ENCODE assay signal across 8 cellular contexts in genomic region chr9:34590376-34591090, GRCh38. TPM values are rescaled to one million over a fixed set of nuclear protein-coding genes. Genes with fewer than 3 reads are reported as not detected.
DNase-seq lines count a peak whose midpoint lies in the region; ATAC-seq, FAIRE-seq and TF ChIP-seq lines count a peak whose summit lies in the region.

No MANE protein-coding gene starts in this region.

- H3K36me3 ChIP-seq in HEK293 (ENCODE audit: control insufficient read depth in 2 of 2, insufficient read depth in 1 of 2, low read length in 2 of 2) (no peaks in the 10 kb centered on the region), iPS DF 6.9 (ENCODE audit: control insufficient read depth, insufficient read depth, low read length) (no peaks in the 10 kb centered on the region), small intestine (ENCODE audit: control insufficient read depth in 2 of 2, insufficient read depth in 2 of 2, low read length in 2 of 2) (no peaks in the 10 kb centered on the region), OCI-LY7 (ENCODE audit: insufficient read depth, low read length) (no peaks in the 10 kb centered on the region)

- no TSS peak for BruUV-seq in OCI-LY7 (replicated peaks; lab: Mats Ljungman, UMichigan)

- no peak for DNase-seq in activated T-cell treated with anti-CD3 and anti-CD28 coated beads, Interleukin-2, amount 50 U/mL, for 4 hours
- DNase-seq in iPS DF 6.9 (ENCODE audit: low read depth, low spot score) (no peak), small intestine (peak; percentile 76), NCI-H1694 (lab: John Stamatoyannopoulos, UW) (no peak), OCI-LY7 (ENCODE audit: low spot score) (no peak), OCI-M1 (lab: John Stamatoyannopoulos, UW) (no peak), NCI-H2196 (lab: John Stamatoyannopoulos, UW; ENCODE audit: unreplicated experiment) (no peak)

- H3K27me3 Mint-ChIP-seq in activated T-cell treated with anti-CD3 and anti-CD28 coated beads, Interleukin-2, amount 50 U/mL, for 4 hours (ENCODE audit: low read depth): peaks cover 80% of the 10 kb centered on the region

- CTCF ChIA-PET in HEK293 (lab: Yijun Ruan, JAX): interaction anchor here (0.7 to 6.0 kb wide), 29 partner anchors 9 to 798 kb away, joined by 3 to 105 read pairs (median 12); no protein-coding TSS in a partner anchor
- CTCF ChIA-PET in OCI-LY7 (lab: Charles Lee; ENCODE audit: unreplicated experiment): no interaction called here

- no peak overlapping the region for H3K27ac ChIP-seq in HEK293 (ENCODE audit: extremely low read depth, low read depth, low read length)
- no peak overlapping the region for H3K27ac ChIP-seq in iPS DF 6.9 (ENCODE audit: low read length)
- no peak overlapping the region for H3K27ac ChIP-seq in small intestine (ENCODE audit: low read depth in 1 of 2, low read length in 1 of 2)
- no peak overlapping the region for H3K27ac ChIP-seq in OCI-LY7 (ENCODE audit: low read depth, low read length, poor library complexity, severe bottlenecking)

- POLR2A ChIA-PET in HEK293 (lab: Yijun Ruan, JAX): interaction anchor here (2.2 kb wide), 1 partner anchor 43 kb away, joined by 7 read pairs; no protein-coding TSS in a partner anchor
- POLR2A ChIA-PET in OCI-LY7 (lab: Charles Lee): no interaction called here

- no peaks in the 10 kb centered on the region for H3K4me1 ChIP-seq in HEK293 (ENCODE audit: control insufficient read depth, insufficient read depth, low read length)
- H3K4me1 ChIP-seq in iPS DF 6.9 (ENCODE audit: control insufficient read depth, insufficient read depth, low read length): peaks cover 8% of the 10 kb centered on the region
- H3K4me1 ChIP-seq in small intestine (ENCODE audit: control insufficient read depth in 2 of 2, insufficient read depth in 1 of 2, low read depth in 1 of 2, low read length in 1 of 2): peaks cover 5 to 8% of the 10 kb centered on the region in 2 donors
- no peaks in the 10 kb centered on the region for H3K4me1 ChIP-seq in OCI-LY7 (ENCODE audit: insufficient read depth, low read length, poor library complexity, severe bottlenecking)

- no peaks in the 10 kb centered on the region for H3K36me3 Mint-ChIP-seq in activated T-cell treated with anti-CD3 and anti-CD28 coated beads, Interleukin-2, amount 50 U/mL, for 4 hours (ENCODE audit: insufficient read depth)

- no peaks in the 10 kb centered on the region for H3K79me2 ChIP-seq in OCI-LY7 (ENCODE audit: insufficient read depth, low read depth, low read length)

- FAIRE-seq in small intestine (lab: Jason Lieb, UNC): no peak

- peak; percentile 18 to 21 for ATAC-seq in activated T-cell treated with anti-CD3 and anti-CD28 coated beads, Interleukin-2, amount 50 U/mL, for 4 hours

- H3K4me1 Mint-ChIP-seq in activated T-cell treated with anti-CD3 and anti-CD28 coated beads, Interleukin-2, amount 50 U/mL, for 4 hours (ENCODE audit: low read depth): peaks cover 31% of the 10 kb centered on the region

- H3K27me3 ChIP-seq in iPS DF 6.9 (ENCODE audit: control insufficient read depth, insufficient read depth, low read length) (peaks cover 75% of the 10 kb centered on the region), small intestine (ENCODE audit: control insufficient read depth in 2 of 2, insufficient read depth in 2 of 2, low read length in 2 of 2) (peaks cover 9 to 35% of the 10 kb centered on the region in 2 donors)

- no peak overlapping the region for H3K4me2 ChIP-seq in OCI-LY7 (ENCODE audit: low read length)

- H3K4me3 Mint-ChIP-seq in activated T-cell treated with anti-CD3 and anti-CD28 coated beads, Interleukin-2, amount 50 U/mL, for 4 hours: peak overlapping the region; percentile 76

- no peaks in the 10 kb centered on the region for H3K9me2 ChIP-seq in OCI-LY7 (ENCODE audit: insufficient read depth, low read length)

- H4K20me1 ChIP-seq in OCI-LY7 (ENCODE audit: insufficient read depth, low read length): no peaks in the 10 kb centered on the region; the same call in 1 of the 2 replicates

- H3K9me3 Mint-ChIP-seq in activated T-cell treated with anti-CD3 and anti-CD28 coated beads, Interleukin-2, amount 50 U/mL, for 4 hours: no peaks in the 10 kb centered on the region

- H3K9me3 ChIP-seq in HEK293 (ENCODE audit: control insufficient read depth, insufficient read depth, low read depth, low read length): no peaks in the 10 kb centered on the region
- H3K9me3 ChIP-seq in iPS DF 6.9 (ENCODE audit: control insufficient read depth, insufficient read depth, low read length): no peaks in the 10 kb centered on the region
- H3K9me3 ChIP-seq in small intestine (ENCODE audit: control insufficient read depth, low read depth): no peaks in the 10 kb centered on the region
- no peaks in the 10 kb centered on the region for H3K9me3 ChIP-seq in OCI-LY7 (ENCODE audit: low read length)

- WGBS in iPS DF 6.9 (ENCODE audit: insufficient coverage, insufficient read length): no CpG with 5 or more reads among the region's 35 CpGs
- WGBS in small intestine, 3 donors: 4 to 14% (median 8%) methylated on average over 34 to 35 of the region's 35 CpGs

- TF ChIP-seq CTCF in HEK293 (tag by site-specific recombination; IDR thresholded peaks at IDR 0.05) (no peak), OCI-LY7 (conservative IDR thresholded peaks at IDR 0.05; ENCODE audit: low read length) (no peak)

- intact Hi-C loops in OCI-LY7 (cut with micrococcal nuclease; ENCODE audit: unreplicated experiment): no loop called here

- no peak overlapping the region for H2AFZ ChIP-seq in OCI-LY7 (ENCODE audit: low read length)

- H3K4me3 ChIP-seq in HEK293 (ENCODE audit: low read depth, low read length) (no peak overlapping the region), iPS DF 6.9 (ENCODE audit: low read length) (peak overlapping the region; percentile 83; the same call in 1 of the 2 replicates), small intestine (ENCODE audit: low read depth in 1 of 2, low read length in 2 of 2) (peak overlapping the region in 1 of 2 donors; percentile 47), OCI-LY7 (ENCODE audit: low read depth, low read length, poor library complexity, severe bottlenecking) (no peak overlapping the region)

TF ChIP-seq in HEK293, 187 proteins besides CTCF, POLR2A, EP300 and RAD21 (continues in another document):
- no peak for TF ChIP-seq ZNF677 (tag by site-specific recombination; IDR thresholded peaks at IDR 0.05)
- 0 out of 2 replicates have a peak, but pooled peaks have one; percentile 2 for TF ChIP-seq PATZ1 (tag by site-specific recombination; IDR thresholded peaks at IDR 0.05)
- TF ChIP-seq ZNF785 (tag by site-specific recombination; IDR thresholded peaks at IDR 0.05): no peak

RNA-seq across cellular contexts. Expression of gene CNTFR, which starts 1.0 kb away (rescaled TPM):
- under 1 TPM in 1 of 3 donors, not detected in 2; 0.18 TPM for total RNA-seq in activated T-cell treated with anti-CD3 and anti-CD28 coated beads, Interleukin-2, amount 50 U/mL, for 4 hours
- 1 to 10 TPM; 1.1 to 8.7 (median 3.0) TPM for polyA plus RNA-seq in small intestine
- not detected in 2 replicates for total RNA-seq in OCI-LY7 (2014; rRNA removed; shearing (Covaris generic))
- total RNA-seq in OCI-LY7 (2022): not detected in 2 replicates

RNA-seq across cellular contexts. Expression of gene RPP25L, which starts 21.4 kb away (rescaled TPM):
- total RNA-seq in activated T-cell treated with anti-CD3 and anti-CD28 coated beads, Interleukin-2, amount 50 U/mL, for 4 hours: 10 to 100 TPM; 26.6 to 30.2 (median 29.9) TPM
- polyA plus RNA-seq in small intestine: 10 to 100 TPM; 54.5 to 93.7 (median 90.2) TPM
- 33.6 and 40.3 TPM in 2 replicates for total RNA-seq in OCI-LY7 (2014; rRNA removed; shearing (Covaris generic))
- 31.6 and 33.7 TPM in 2 replicates for total RNA-seq in OCI-LY7 (2022)

RNA-seq across cellular contexts. Expression of gene DCTN3, which starts 29.8 kb away (rescaled TPM):
- total RNA-seq in activated T-cell treated with anti-CD3 and anti-CD28 coated beads, Interleukin-2, amount 50 U/mL, for 4 hours: 10 to 100 TPM; 58.8 to 69.2 (median 64.2) TPM
- 10 to 100 TPM; 81.6 to 92.9 (median 90.1) TPM for polyA plus RNA-seq in small intestine
- 79.7 and 80.3 TPM in 2 replicates for total RNA-seq in OCI-LY7 (2014; rRNA removed; shearing (Covaris generic))
- total RNA-seq in OCI-LY7 (2022): 84.2 and 96.3 TPM in 2 replicates

RNA-seq across cellular contexts. Expression of gene ARID3C, which starts 38.3 kb away (rescaled TPM):
- total RNA-seq in activated T-cell treated with anti-CD3 and anti-CD28 coated beads, Interleukin-2, amount 50 U/mL, for 4 hours: not detected
- under 1 TPM in 1 of 3 donors, not detected in 2; 0.03 TPM for polyA plus RNA-seq in small intestine
- total RNA-seq in OCI-LY7 (2014; rRNA removed; shearing (Covaris generic)): 1.4 and 1.9 TPM in 2 replicates
- total RNA-seq in OCI-LY7 (2022): 0.38 and 0.44 TPM in 2 replicates

RNA-seq across cellular contexts. Expression of gene SIGMAR1, which starts 47.1 kb away (rescaled TPM):
- total RNA-seq in activated T-cell treated with anti-CD3 and anti-CD28 coated beads, Interleukin-2, amount 50 U/mL, for 4 hours: 100 to 1,000 TPM; 120 to 128 (median 123) TPM
- 10 to 100 TPM; 41.4 to 88.8 (median 49.7) TPM for polyA plus RNA-seq in small intestine
- total RNA-seq in OCI-LY7 (2014; rRNA removed; shearing (Covaris generic)): 97.2 and 103 TPM in 2 replicates
- total RNA-seq in OCI-LY7 (2022): 110 TPM in 2 replicates
